In genomic region chr10:103244663-103245271, GRCh38 we compare ENCODE assay signal across 9 cellular contexts. TPM values are rescaled to one million over a fixed set of nuclear protein-coding genes. Genes with fewer than 3 reads are reported as not detected.
A peak's percentile ranks its signal among the peaks of the same experiment; 100 is the strongest.
DNase-seq lines count a peak whose midpoint lies in the region; ATAC-seq and TF ChIP-seq lines count a peak whose summit lies in the region.
"Had no signal": no experiment of that assay in that cellular context is flagged by ENCODE, and none has a peak within 500 bp of the region (broad histone marks: within the 10 kb centered on the region; RNA-seq: fewer than 3 reads in every experiment).

No MANE protein-coding gene starts in this region.

- H3K4me1 ChIP-seq in testis = no peaks in the 10 kb centered on the region

- peaks cover 15% of the 10 kb centered on the region for H3K36me3 Mint-ChIP-seq in Calu3 (ENCODE audit: insufficient read depth, unreplicated experiment)
- H3K36me3 Mint-ChIP-seq: activated naive CD4-positive, alpha-beta T cell treated with anti-CD3 and anti-CD28 coated beads, Interleukin-2, amount 50 U/mL, for 24 hours had no signal

- H3K27me3 ChIP-seq in testis = no peaks in the 10 kb centered on the region

- WGBS in testis, 2 donors = 50 to 60% methylated on average over 7 to 9 of the region's 9 CpGs

- TF ChIP-seq POLR2A in testis (IDR thresholded peaks at IDR 0.05) = no peak

- no peak overlapping the region for H3K27ac Mint-ChIP-seq in Calu3 (ENCODE audit: unreplicated experiment)
- H3K27ac Mint-ChIP-seq: activated naive CD4-positive, alpha-beta T cell treated with anti-CD3 and anti-CD28 coated beads, Interleukin-2, amount 50 U/mL, for 24 hours had no signal

- POLR2A ChIA-PET in RWPE1 (lab: Yijun Ruan, JAX; ENCODE audit: low non-redundant PET) = no interaction called here

- no peaks in the 10 kb centered on the region for H3K9me3 ChIP-seq in testis

- ATAC-seq in HG03469 (IDR thresholded peaks at IDR 0.05; ENCODE audit: unreplicated experiment) = peak; percentile 46
- ATAC-seq in GM19463 (IDR thresholded peaks at IDR 0.05; ENCODE audit: unreplicated experiment) = no peak

- H3K27ac ChIP-seq in RWPE1 (no peak overlapping the region), testis (no peak overlapping the region)

- H3K27me3 Mint-ChIP-seq in Calu3 (ENCODE audit: unreplicated experiment) = no peaks in the 10 kb centered on the region
- H3K27me3 Mint-ChIP-seq: activated naive CD4-positive, alpha-beta T cell treated with anti-CD3 and anti-CD28 coated beads, Interleukin-2, amount 50 U/mL, for 24 hours had no signal

- peaks cover 19% of the 10 kb centered on the region for H3K4me1 Mint-ChIP-seq in Calu3 (ENCODE audit: low read depth, unreplicated experiment)

- H3K9me3 Mint-ChIP-seq in Calu3 (ENCODE audit: low read depth, unreplicated experiment) = no peaks in the 10 kb centered on the region
- H3K9me3 Mint-ChIP-seq: activated naive CD4-positive, alpha-beta T cell treated with anti-CD3 and anti-CD28 coated beads, Interleukin-2, amount 50 U/mL, for 24 hours had no signal

- no peak overlapping the region for H3K4me3 ChIP-seq in foreskin fibroblast (ENCODE audit: low read depth in 1 of 2, low read length in 2 of 2)
- H3K4me3 ChIP-seq in testis = no peak overlapping the region

- intact Hi-C loops in Calu3 (cut with micrococcal nuclease; ENCODE audit: unreplicated experiment) = loop anchor here (1.0 to 10.0 kb wide), 3 partner anchors 130 to 327 kb away; no protein-coding TSS in a partner anchor
- intact Hi-C loops in testis (cut with DNase I; ENCODE audit: low total_unique reads) = loop anchor here (10.0 kb wide), 2 partner anchors 170 to 330 kb away; partner anchors contain the start of gene CNNM2

- TF ChIP-seq CTCF in Calu3 (IDR thresholded peaks at IDR 0.05; ENCODE audit: unreplicated experiment) (peak; percentile 54), RWPE1 (conservative IDR thresholded peaks at IDR 0.05; ENCODE audit: low read depth) (peak; percentile 31; the same call in 1 of the 2 replicates), foreskin fibroblast (IDR thresholded peaks at IDR 0.05; ENCODE audit: low read depth, low read length) (peak; percentile 85), testis (IDR thresholded peaks at IDR 0.05) (peak; percentile 73 to 91 (median 80))

- no peaks in the 10 kb centered on the region for H3K36me3 ChIP-seq in testis (ENCODE audit: low read depth, missing control alignments)

- CTCF ChIA-PET in Calu3 (lab: Charles Lee) = interaction anchor here (0.6 to 1.5 kb wide), 8 partner anchors 12 to 1075 kb away, joined by 3 to 15 read pairs (median 5); partner anchors contain the start of genes CNNM2 and NT5C2
- CTCF ChIA-PET in RWPE1 (lab: Yijun Ruan, JAX) = interaction anchor here (0.6 to 1.7 kb wide), 19 partner anchors 13 to 328 kb away, joined by 3 to 12 read pairs (median 4); partner anchors contain the start of gene NT5C2

- H3K4me3 Mint-ChIP-seq in Calu3 (ENCODE audit: low read depth, unreplicated experiment) = no peak overlapping the region
- H3K4me3 Mint-ChIP-seq: activated naive CD4-positive, alpha-beta T cell treated with anti-CD3 and anti-CD28 coated beads, Interleukin-2, amount 50 U/mL, for 24 hours had no signal

- no TSS peak for BruUV-seq in Calu3 (replicated peaks; lab: Mats Ljungman, UMichigan)

- DNase-seq in Calu3 = peak; percentile 70
- peak; percentile 72 for DNase-seq in RWPE1 (ENCODE audit: low spot score)
- DNase-seq in activated T-helper 1 cell treated with anti-CD3 and anti-CD28 coated beads, Interleukin-2, amount 50 U/mL, for 16 hours (ENCODE audit: low read depth in 1 of 2, low spot score in 1 of 2) = peak; percentile 28 to 40
- DNase-seq in foreskin fibroblast = peak; percentile 58 to 89
- DNase-seq in non-pigmented ciliary epithelial cell (ENCODE audit: low read depth) = peak; percentile 55
- peak; percentile 83 for DNase-seq in testis

RNA-seq across cellular contexts. Expression of gene RPEL1, which starts 0.9 kb away (rescaled TPM):
- total RNA-seq in Calu3 (2022) (0.57 and 0.61 TPM in 2 replicates), testis (not detected)
- not detected for polyA plus RNA-seq in testis (ENCODE audit: insufficient read depth, low read depth, low replicate concordance)

RNA-seq across cellular contexts. Expression of gene INA, which starts 32.2 kb away (rescaled TPM):
- 1.3 and 1.9 TPM in 2 replicates for total RNA-seq in Calu3 (2022)
- total RNA-seq in testis = 1 to 10 TPM; 4.3 to 5.2 TPM
- polyA plus RNA-seq in testis (ENCODE audit: insufficient read depth, low read depth, low replicate concordance) = 7.7 TPM

RNA-seq across cellular contexts. Expression of gene NT5C2, which starts 51.7 kb away (rescaled TPM):
- 70.0 and 75.8 TPM in 2 replicates for total RNA-seq in Calu3 (2022)
- total RNA-seq in testis = 100 to 1,000 TPM; 105 to 114 TPM
- polyA plus RNA-seq in testis (ENCODE audit: insufficient read depth, low read depth, low replicate concordance) = 125 TPM

Comparison
In these comparisons a context has a peak if more than half of its experiments do, and no peak if none do; other contexts are left out.
1. CTCF ChIP-seq: peak in every context shown above with its lines; median percentile 85 in foreskin fibroblast; 80 in testis; 54 in Calu3; 31 in RWPE1.